ENCODE assay signal across 8 cellular contexts in the genomic region with DNA sequence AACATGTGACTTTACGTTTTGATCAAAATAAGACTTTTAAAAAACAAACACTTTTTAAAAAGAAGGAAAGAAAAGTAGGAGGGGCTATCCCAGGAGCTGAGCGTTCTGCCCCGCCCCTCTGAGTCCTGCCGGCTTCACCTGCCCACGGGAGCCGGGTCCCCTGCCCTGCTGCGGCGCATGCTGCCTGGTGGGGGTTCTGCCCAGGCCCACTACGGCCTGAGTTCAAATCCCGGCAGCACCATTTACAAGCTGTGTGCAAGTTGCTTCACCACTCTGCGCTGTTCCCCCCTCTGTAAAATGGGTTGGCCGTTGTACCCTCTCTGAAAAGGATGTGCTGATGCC. TPM values are rescaled to one million over a fixed set of nuclear protein-coding genes. Genes with fewer than 3 reads are reported as not detected.
DNase-seq lines count a peak whose midpoint lies in the region; ATAC-seq and TF ChIP-seq lines count a peak whose summit lies in the region.

No MANE protein-coding gene starts in this region.

- no peaks in the 10 kb centered on the region for H4K20me1 ChIP-seq in OCI-LY7 (ENCODE audit: insufficient read depth, low read length)

- no peaks in the 10 kb centered on the region for H3K36me3 ChIP-seq in CD4-positive, CD25-positive, alpha-beta regulatory T cell (ENCODE audit: control insufficient read depth, insufficient read depth, low read length)
- H3K36me3 ChIP-seq in OCI-LY7 (ENCODE audit: insufficient read depth, low read length): no peaks in the 10 kb centered on the region
- peaks cover 22 to 30% (median 27%) of the 10 kb centered on the region in 4 donors for H3K36me3 ChIP-seq in esophagus muscularis mucosa

- no peaks in the 10 kb centered on the region for H3K9me2 ChIP-seq in OCI-LY7 (ENCODE audit: insufficient read depth, low read length)

- TF ChIP-seq CTCF in OCI-LY7 (conservative IDR thresholded peaks at IDR 0.05; ENCODE audit: low read length) (no peak), esophagus muscularis mucosa (IDR thresholded peaks at IDR 0.05) (no peak), nephron progenitor cell (IDR thresholded peaks at IDR 0.05) (no peak)

- no peak for ATAC-seq in CD4-positive, CD25-positive, alpha-beta regulatory T cell (ENCODE audit: low read depth in 2 of 2)
- ATAC-seq in GM18502 (IDR thresholded peaks at IDR 0.05; ENCODE audit: poor library complexity, unreplicated experiment) (no peak), HG02884 (IDR thresholded peaks at IDR 0.05; ENCODE audit: unreplicated experiment) (no peak), GM19463 (IDR thresholded peaks at IDR 0.05; ENCODE audit: unreplicated experiment) (no peak)

- no peaks in the 10 kb centered on the region for H3K79me2 ChIP-seq in OCI-LY7 (ENCODE audit: insufficient read depth, low read depth, low read length)

- peak overlapping the region in 2 of 3 donors; percentile 19 to 59 for H3K27ac Mint-ChIP-seq in CD4-positive, CD25-positive, alpha-beta regulatory T cell
- no peak overlapping the region for H3K27ac Mint-ChIP-seq in nephron progenitor cell

- H3K4me3 ChIP-seq in CD4-positive, CD25-positive, alpha-beta regulatory T cell (ENCODE audit: low read depth, low read length): no peak overlapping the region
- H3K4me3 ChIP-seq in OCI-LY7 (ENCODE audit: low read depth, low read length, poor library complexity, severe bottlenecking): no peak overlapping the region
- peak overlapping the region; percentile 61 to 76 (median 70) for H3K4me3 ChIP-seq in esophagus muscularis mucosa

- 22% methylated on average over 10 of the region's 12 CpGs for WGBS in esophagus muscularis mucosa

- H2AFZ ChIP-seq in OCI-LY7 (ENCODE audit: low read length): no peak overlapping the region

- H3K9me3 Mint-ChIP-seq in CD4-positive, CD25-positive, alpha-beta regulatory T cell: no peaks in the 10 kb centered on the region
- no peaks in the 10 kb centered on the region for H3K9me3 Mint-ChIP-seq in nephron progenitor cell

- H3K27me3 Mint-ChIP-seq in CD4-positive, CD25-positive, alpha-beta regulatory T cell: peaks cover 20% of the 10 kb centered on the region
- peaks cover 20% of the 10 kb centered on the region for H3K27me3 Mint-ChIP-seq in nephron progenitor cell (ENCODE audit: low read depth, poor library complexity)

- no TSS peak for BruUV-seq in OCI-LY7 (replicated peaks; lab: Mats Ljungman, UMichigan)

- no peaks in the 10 kb centered on the region for H3K27me3 ChIP-seq in CD4-positive, CD25-positive, alpha-beta regulatory T cell (ENCODE audit: control insufficient read depth, insufficient read depth, low read length)
- H3K27me3 ChIP-seq in esophagus muscularis mucosa: no peaks in the 10 kb centered on the region

- CTCF ChIA-PET in OCI-LY7 (lab: Charles Lee; ENCODE audit: unreplicated experiment): no interaction called here

- no peak for DNase-seq in CD4-positive, CD25-positive, alpha-beta regulatory T cell
- DNase-seq in OCI-LY7 (ENCODE audit: low spot score) (no peak), esophagus muscularis mucosa (ENCODE audit: extremely low spot score) (no peak), nephron progenitor cell (no peak)
- DNase-seq in activated effector memory CD4-positive, alpha-beta T cell treated with anti-CD3 and anti-CD28 coated beads, Interleukin-2, amount 50 U/mL, for 16 hours: no peak

- TF ChIP-seq EP300 in esophagus muscularis mucosa (IDR thresholded peaks at IDR 0.05): no peak

- no peaks in the 10 kb centered on the region for H3K9me3 ChIP-seq in CD4-positive, CD25-positive, alpha-beta regulatory T cell (ENCODE audit: control insufficient read depth in 2 of 2, low read length in 2 of 2)
- H3K9me3 ChIP-seq in OCI-LY7 (ENCODE audit: low read length) (no peaks in the 10 kb centered on the region), esophagus muscularis mucosa (no peaks in the 10 kb centered on the region)

- H3K4me1 ChIP-seq in CD4-positive, CD25-positive, alpha-beta regulatory T cell (ENCODE audit: control insufficient read depth, insufficient read depth, low read length, poor library complexity, severe bottlenecking): peaks cover 6% of the 10 kb centered on the region
- H3K4me1 ChIP-seq in OCI-LY7 (ENCODE audit: insufficient read depth, low read length, poor library complexity, severe bottlenecking) (peaks cover 3% of the 10 kb centered on the region), esophagus muscularis mucosa (peaks cover 79 to 96% (median 93%) of the 10 kb centered on the region in 4 donors)

- H3K36me3 Mint-ChIP-seq in CD4-positive, CD25-positive, alpha-beta regulatory T cell: peaks cover 12% of the 10 kb centered on the region
- no peaks in the 10 kb centered on the region for H3K36me3 Mint-ChIP-seq in nephron progenitor cell (ENCODE audit: low read depth)

- peak overlapping the region; percentile 17; the same call in 1 of the 2 replicates for H3K4me2 ChIP-seq in OCI-LY7 (ENCODE audit: low read length)

- H3K4me1 Mint-ChIP-seq in CD4-positive, CD25-positive, alpha-beta regulatory T cell: peaks cover 0 to 18% (median 8%) of the 10 kb centered on the region in 4 donors
- H3K4me1 Mint-ChIP-seq in nephron progenitor cell: peaks cover 50% of the 10 kb centered on the region

- intact Hi-C loops in OCI-LY7 (cut with micrococcal nuclease; ENCODE audit: unreplicated experiment): no loop called here
- intact Hi-C loops in esophagus muscularis mucosa (cut with DNase I): no loop called here

- TF ChIP-seq POLR2A in esophagus muscularis mucosa (IDR thresholded peaks at IDR 0.05; ENCODE audit: low read depth): no peak

- no peak overlapping the region for H3K27ac ChIP-seq in CD4-positive, CD25-positive, alpha-beta regulatory T cell (ENCODE audit: insufficient read depth, low read length, poor library complexity, severe bottlenecking)
- no peak overlapping the region for H3K27ac ChIP-seq in OCI-LY7 (ENCODE audit: low read depth, low read length, poor library complexity, severe bottlenecking)
- H3K27ac ChIP-seq in esophagus muscularis mucosa (replicated peaks in 1 of 4): peak overlapping the region; percentile 93 to 99 (median 95)

- H3K4me3 Mint-ChIP-seq in CD4-positive, CD25-positive, alpha-beta regulatory T cell: peak overlapping the region; percentile 13 to 78 (median 60)
- H3K4me3 Mint-ChIP-seq in nephron progenitor cell: peak overlapping the region; percentile 70

- POLR2A ChIA-PET in OCI-LY7 (lab: Charles Lee): no interaction called here

RNA-seq across cellular contexts. Expression of gene GSN, which starts 31.1 kb away (rescaled TPM):
- total RNA-seq in CD4-positive, CD25-positive, alpha-beta regulatory T cell: 12.1 TPM
- 1 to 10 TPM; 2.7 to 6.3 (median 4.9) TPM for polyA plus RNA-seq in CD4-positive, CD25-positive, alpha-beta regulatory T cell
- total RNA-seq in OCI-LY7 (2014; rRNA removed; shearing (Covaris generic)): 10.9 and 16.3 TPM in 2 replicates
- total RNA-seq in OCI-LY7 (2022) (13.4 and 15.3 TPM in 2 replicates), esophagus muscularis mucosa (1,000 to 10,000 TPM; 2,509 to 3,811 (median 3,170) TPM)

Comparison
In these comparisons a context has a peak if more than half of its experiments do, and no peak if none do; other contexts are left out.
1. H3K27ac ChIP-seq: peak in esophagus muscularis mucosa (4 of 4); none in CD4-positive, CD25-positive, alpha-beta regulatory T cell (single experiment) and OCI-LY7 (single experiment).
2. H3K4me3 ChIP-seq: peak in esophagus muscularis mucosa (4 of 4); none in CD4-positive, CD25-positive, alpha-beta regulatory T cell (single experiment) and OCI-LY7 (single experiment).
3. RNA of gene GSN, which starts 31.1 kb away (total RNA-seq): 2,509 to 3,811 TPM in esophagus muscularis mucosa; 10.9 to 16.3 TPM in OCI-LY7 and 12.1 TPM in CD4-positive, CD25-positive, alpha-beta regulatory T cell (single experiment); every median in the first group is over 100 times any median in the second.